Comparison of ENCODE assay signal across 1 cellular context in the genomic region with DNA sequence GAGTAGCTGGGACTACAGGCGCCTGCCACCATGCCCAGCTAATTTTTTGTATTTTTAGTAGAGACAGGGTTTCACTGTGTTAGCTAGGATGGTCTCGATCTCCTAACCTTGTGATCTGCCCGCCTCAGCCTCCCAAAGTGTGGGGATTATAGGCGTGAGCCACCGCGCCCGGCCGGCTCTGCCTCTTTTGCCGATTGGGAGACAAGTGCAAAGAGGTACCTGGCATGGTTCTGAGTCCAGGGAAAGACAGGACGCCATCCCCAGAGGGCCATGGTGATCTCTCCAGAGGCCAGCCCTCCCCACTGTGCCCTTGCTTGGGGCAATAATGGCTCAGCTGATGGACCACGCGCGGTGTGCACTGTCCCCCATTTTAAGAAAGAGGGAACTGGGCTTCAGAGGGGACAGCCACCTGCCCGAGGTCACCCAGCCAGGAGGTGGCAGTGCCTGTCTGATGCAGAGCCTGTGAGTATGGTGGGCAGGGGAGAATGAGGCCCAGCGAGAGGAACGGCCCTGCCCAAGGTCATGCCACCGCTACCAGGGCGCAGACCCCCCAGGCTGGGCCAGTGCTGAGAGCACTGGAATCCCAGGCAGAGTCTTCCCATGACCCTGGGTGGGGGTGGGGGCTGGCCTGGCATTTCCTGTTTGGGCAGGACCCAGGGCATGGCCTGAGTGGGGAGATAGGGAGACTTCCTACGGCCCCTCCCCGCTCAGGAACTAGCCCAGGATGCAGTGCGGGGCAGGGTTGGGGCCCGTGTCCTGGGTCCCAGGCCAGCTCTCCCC.
TF ChIP-seq lines count a peak whose summit lies in the region.

No MANE protein-coding gene starts in this region.

TF ChIP-seq in HepG2, 621 proteins besides CTCF, POLR2A, EP300 and RAD21 (continued from another document):
- TF ChIP-seq, protein P1, sequence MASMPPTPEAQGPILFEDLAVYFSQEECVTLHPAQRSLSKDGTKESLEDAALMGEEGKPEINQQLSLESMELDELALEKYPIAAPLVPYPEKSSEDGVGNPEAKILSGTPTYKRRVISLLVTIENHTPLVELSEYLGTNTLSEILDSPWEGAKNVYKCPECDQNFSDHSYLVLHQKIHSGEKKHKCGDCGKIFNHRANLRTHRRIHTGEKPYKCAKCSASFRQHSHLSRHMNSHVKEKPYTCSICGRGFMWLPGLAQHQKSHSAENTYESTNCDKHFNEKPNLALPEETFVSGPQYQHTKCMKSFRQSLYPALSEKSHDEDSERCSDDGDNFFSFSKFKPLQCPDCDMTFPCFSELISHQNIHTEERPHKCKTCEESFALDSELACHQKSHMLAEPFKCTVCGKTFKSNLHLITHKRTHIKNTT (CRISPR knock-in tag; IDR thresholded peaks at IDR 0.05): no peak
- TF ChIP-seq ZNF225 (CRISPR knock-in tag; IDR thresholded peaks at IDR 0.05) (peak; percentile 44), HNRNPL (IDR thresholded peaks at IDR 0.05; ENCODE audit: low read depth, low read length) (peak; percentile 95), HIVEP1 (CRISPR knock-in tag; IDR thresholded peaks at IDR 0.05) (peak; percentile 14; the same call in 1 of the 2 replicates)
- TF ChIP-seq, protein P2, sequence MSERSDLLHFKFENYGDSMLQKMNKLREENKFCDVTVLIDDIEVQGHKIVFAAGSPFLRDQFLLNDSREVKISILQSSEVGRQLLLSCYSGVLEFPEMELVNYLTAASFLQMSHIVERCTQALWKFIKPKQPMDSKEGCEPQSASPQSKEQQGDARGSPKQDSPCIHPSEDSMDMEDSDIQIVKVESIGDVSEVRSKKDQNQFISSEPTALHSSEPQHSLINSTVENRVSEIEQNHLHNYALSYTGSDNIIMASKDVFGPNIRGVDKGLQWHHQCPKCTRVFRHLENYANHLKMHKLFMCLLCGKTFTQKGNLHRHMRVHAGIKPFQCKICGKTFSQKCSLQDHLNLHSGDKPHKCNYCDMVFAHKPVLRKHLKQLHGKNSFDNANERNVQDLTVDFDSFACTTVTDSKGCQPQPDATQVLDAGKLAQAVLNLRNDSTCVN (CRISPR knock-in tag; IDR thresholded peaks at IDR 0.05; ENCODE audit: borderline replicate concordance): peak; percentile 36; the same call in 1 of the 2 replicates
TF ChIP-seq in HepG2: peak in this region for 50.
